Comparison of ENCODE assay signal across 8 cellular contexts in genomic region chr1:3453203-3453761, GRCh38. TPM values are rescaled to one million over a fixed set of nuclear protein-coding genes. Genes with fewer than 3 reads are reported as not detected.
DNase-seq lines count a peak whose midpoint lies in the region; ATAC-seq and TF ChIP-seq lines count a peak whose summit lies in the region.

No MANE protein-coding gene starts in this region.

- H3K4me1 Mint-ChIP-seq in activated CD8-positive, alpha-beta T cell treated with anti-CD3 and anti-CD28 coated beads for 36 hours (ENCODE audit: low read depth), result no peaks in the 10 kb centered on the region

- DNase-seq in AG08396 (ENCODE audit: low spot score) (peak; percentile 92), NCI-H2227 treated with DMSO at 0.1 percent for 48 hours (lab: John Stamatoyannopoulos, UW) (peak; percentile 47), lung microvascular endothelial cell (ENCODE audit: low read depth in 2 of 2) (peak; percentile 58 to 79)
- DNase-seq in activated CD8-positive, alpha-beta T cell treated with anti-CD3 and anti-CD28 coated beads for 36 hours, result peak; percentile 82
- peak; percentile 63 for DNase-seq in effector CD4-positive, alpha-beta T cell
- peak; percentile 53 for DNase-seq in stimulated activated CD8-positive, alpha-beta memory T cell treated with anti-CD3 and anti-CD28 coated beads, Interleukin-15, amount 100 ng/mL, for 1 hour (ENCODE audit: low read depth)

- peaks cover 16% of the 10 kb centered on the region for H3K27me3 Mint-ChIP-seq in activated CD8-positive, alpha-beta T cell treated with anti-CD3 and anti-CD28 coated beads for 36 hours

- CTCF ChIA-PET in activated CD8-positive, alpha-beta T cell treated with anti-CD3 and anti-CD28 coated beads for 36 hours (lab: Charles Lee), result interaction anchor here (0.6 to 3.6 kb wide), 28 partner anchors 9 to 271 kb away, joined by 3 to 30 read pairs (median 4); no protein-coding TSS in a partner anchor

- H3K9me3 Mint-ChIP-seq in activated CD8-positive, alpha-beta T cell treated with anti-CD3 and anti-CD28 coated beads for 36 hours, result no peaks in the 10 kb centered on the region

- no peak overlapping the region for H3K27ac Mint-ChIP-seq in activated CD8-positive, alpha-beta T cell treated with anti-CD3 and anti-CD28 coated beads for 36 hours

- H3K4me3 Mint-ChIP-seq in activated CD8-positive, alpha-beta T cell treated with anti-CD3 and anti-CD28 coated beads for 36 hours, result no peak overlapping the region

- no peaks in the 10 kb centered on the region for H3K36me3 Mint-ChIP-seq in activated CD8-positive, alpha-beta T cell treated with anti-CD3 and anti-CD28 coated beads for 36 hours (ENCODE audit: low read depth)

- POLR2A ChIA-PET in activated CD8-positive, alpha-beta T cell treated with anti-CD3 and anti-CD28 coated beads for 36 hours (lab: Charles Lee), result interaction anchor here (0.6 to 1.7 kb wide), 2 partner anchors 11 to 31 kb away, joined by 3 to 6 read pairs; no protein-coding TSS in a partner anchor

- ATAC-seq in GM18907 (IDR thresholded peaks at IDR 0.05; ENCODE audit: unreplicated experiment) (peak; percentile 56), HG02610 (IDR thresholded peaks at IDR 0.05; ENCODE audit: unreplicated experiment) (no peak)
- peak; percentile 95 for ATAC-seq in activated CD8-positive, alpha-beta T cell treated with anti-CD3 and anti-CD28 coated beads for 36 hours

- TF ChIP-seq CTCF in activated CD8-positive, alpha-beta T cell treated with anti-CD3 and anti-CD28 coated beads for 36 hours (IDR thresholded peaks at IDR 0.05), result peak; percentile 89

- intact Hi-C loops in activated CD8-positive, alpha-beta T cell treated with anti-CD3 and anti-CD28 coated beads for 36 hours (cut with micrococcal nuclease), result loop anchor here (2.0 kb wide), 1 partner anchor 30 kb away; no protein-coding TSS in a partner anchor

RNA-seq across cellular contexts. Expression of gene ARHGEF16, which starts 1.2 kb away (rescaled TPM):
- not detected for total RNA-seq in activated CD8-positive, alpha-beta T cell treated with anti-CD3 and anti-CD28 coated beads for 36 hours
- 0.20 and 0.44 TPM in 2 replicates for total RNA-seq in lung microvascular endothelial cell
